Comparison of ENCODE assay signal across 11 cellular contexts in genomic region chr5:119389288-119390065, GRCh38. TPM values are rescaled to one million over a fixed set of nuclear protein-coding genes. Genes with fewer than 3 reads are reported as not detected.
DNase-seq lines count a peak whose midpoint lies in the region; ATAC-seq and TF ChIP-seq lines count a peak whose summit lies in the region.
"Had no signal": no experiment of that assay in that cellular context is flagged by ENCODE, and none has a peak within 500 bp of the region (broad histone marks: within the 10 kb centered on the region; RNA-seq: fewer than 3 reads in every experiment).

No MANE protein-coding gene starts in this region.

- no peak for DNase-seq in activated T-cell treated with anti-CD3 and anti-CD28 coated beads, Interleukin-2, amount 50 U/mL, for 4 hours
- DNase-seq in activated T-cell treated with anti-CD3 and anti-CD28 coated beads for 4 hours (no peak), left lung (no peak), type B pancreatic cell (ENCODE audit: extremely low spot score, unreplicated experiment) (no peak), HuH-7 (ENCODE audit: low spot score) (no peak), NCI-H187 (lab: John Stamatoyannopoulos, UW) (no peak)
- DNase-seq in activated CD8-positive, alpha-beta T cell treated with anti-CD3 and anti-CD28 coated beads for 36 hours: no peak
- DNase-seq: activated CD4-positive, CD25-positive, alpha-beta regulatory T cell treated with anti-CD3 and anti-CD28 coated beads, Interleukin-2, amount 50 U/mL, for 72 hours; mesendoderm; NCI-H446 treated with DMSO at 0.1 percent for 48 hours had no signal

- POLR2A ChIA-PET in activated CD8-positive, alpha-beta T cell treated with anti-CD3 and anti-CD28 coated beads for 36 hours (lab: Charles Lee): interaction anchor here (1.1 to 2.7 kb wide), 4 partner anchors 9 to 55 kb away, joined by 4 to 14 read pairs (median 6); no protein-coding TSS in a partner anchor

- H3K4me1 ChIP-seq in left lung: peaks cover 9 to 73% of the 10 kb centered on the region in 2 donors

- peaks cover 0 to 7% of the 10 kb centered on the region in 2 donors for H3K36me3 ChIP-seq in left lung

- no peaks in the 10 kb centered on the region for H3K9me3 Mint-ChIP-seq in activated T-cell treated with anti-CD3 and anti-CD28 coated beads, Interleukin-2, amount 50 U/mL, for 4 hours
- no peaks in the 10 kb centered on the region for H3K9me3 Mint-ChIP-seq in activated CD8-positive, alpha-beta T cell treated with anti-CD3 and anti-CD28 coated beads for 36 hours
- H3K9me3 Mint-ChIP-seq in type B pancreatic cell: no peaks in the 10 kb centered on the region

- CTCF ChIA-PET in activated CD8-positive, alpha-beta T cell treated with anti-CD3 and anti-CD28 coated beads for 36 hours (lab: Charles Lee): interaction anchor here (0.7 to 1.6 kb wide), 8 partner anchors 10 to 402 kb away, joined by 3 to 4 read pairs (median 3); no protein-coding TSS in a partner anchor

- H3K27ac Mint-ChIP-seq in activated CD8-positive, alpha-beta T cell treated with anti-CD3 and anti-CD28 coated beads for 36 hours: peak overlapping the region; percentile 86
- no peak overlapping the region for H3K27ac Mint-ChIP-seq in type B pancreatic cell

- intact Hi-C loops in activated CD8-positive, alpha-beta T cell treated with anti-CD3 and anti-CD28 coated beads for 36 hours (cut with micrococcal nuclease): no loop called here
- intact Hi-C loops in left lung (cut with DNase I): no loop called here

- H3K9me3 ChIP-seq in left lung: no peaks in the 10 kb centered on the region

- no peak for TF ChIP-seq CTCF in activated CD8-positive, alpha-beta T cell treated with anti-CD3 and anti-CD28 coated beads for 36 hours (IDR thresholded peaks at IDR 0.05)
- TF ChIP-seq CTCF in left lung (IDR thresholded peaks at IDR 0.05): no peak
- no peak for TF ChIP-seq CTCF in type B pancreatic cell (conservative IDR thresholded peaks at IDR 0.05)

- H3K27me3 ChIP-seq in left lung: no peaks in the 10 kb centered on the region

- H3K27ac ChIP-seq in left lung: peak overlapping the region; percentile 39 to 61

- H3K4me3 ChIP-seq in left lung: no peak overlapping the region

- H3K4me3 Mint-ChIP-seq in activated T-cell treated with anti-CD3 and anti-CD28 coated beads, Interleukin-2, amount 50 U/mL, for 4 hours: peak overlapping the region; percentile 12
- no peak overlapping the region for H3K4me3 Mint-ChIP-seq in activated CD8-positive, alpha-beta T cell treated with anti-CD3 and anti-CD28 coated beads for 36 hours
- peak overlapping the region; percentile 26 for H3K4me3 Mint-ChIP-seq in type B pancreatic cell

- H3K27me3 Mint-ChIP-seq in activated T-cell treated with anti-CD3 and anti-CD28 coated beads, Interleukin-2, amount 50 U/mL, for 4 hours (ENCODE audit: low read depth): no peaks in the 10 kb centered on the region
- H3K27me3 Mint-ChIP-seq in activated CD8-positive, alpha-beta T cell treated with anti-CD3 and anti-CD28 coated beads for 36 hours: no peaks in the 10 kb centered on the region
- no peaks in the 10 kb centered on the region for H3K27me3 Mint-ChIP-seq in type B pancreatic cell

- peaks cover 91% of the 10 kb centered on the region for H3K4me1 Mint-ChIP-seq in activated T-cell treated with anti-CD3 and anti-CD28 coated beads, Interleukin-2, amount 50 U/mL, for 4 hours (ENCODE audit: low read depth)
- H3K4me1 Mint-ChIP-seq in activated CD8-positive, alpha-beta T cell treated with anti-CD3 and anti-CD28 coated beads for 36 hours (ENCODE audit: low read depth): peaks cover 89% of the 10 kb centered on the region
- H3K4me1 Mint-ChIP-seq in type B pancreatic cell (ENCODE audit: unreplicated experiment): peaks cover 40% of the 10 kb centered on the region

- peaks cover 67% of the 10 kb centered on the region for H3K36me3 Mint-ChIP-seq in activated T-cell treated with anti-CD3 and anti-CD28 coated beads, Interleukin-2, amount 50 U/mL, for 4 hours (ENCODE audit: insufficient read depth)
- peaks cover 76% of the 10 kb centered on the region for H3K36me3 Mint-ChIP-seq in activated CD8-positive, alpha-beta T cell treated with anti-CD3 and anti-CD28 coated beads for 36 hours (ENCODE audit: low read depth)
- peaks cover 19% of the 10 kb centered on the region for H3K36me3 Mint-ChIP-seq in type B pancreatic cell

- ATAC-seq in activated T-cell treated with anti-CD3 and anti-CD28 coated beads, Interleukin-2, amount 50 U/mL, for 4 hours: peak; percentile 13 to 19
- peak; percentile 40 for ATAC-seq in activated CD8-positive, alpha-beta T cell treated with anti-CD3 and anti-CD28 coated beads for 36 hours
- peak; percentile 36 for ATAC-seq in left lung
- ATAC-seq in GM18502 (IDR thresholded peaks at IDR 0.05; ENCODE audit: poor library complexity, unreplicated experiment): no peak

RNA-seq across cellular contexts. Expression of gene TNFAIP8, which starts 33.7 kb away (rescaled TPM):
- total RNA-seq in activated T-cell treated with anti-CD3 and anti-CD28 coated beads, Interleukin-2, amount 50 U/mL, for 4 hours: 100 to 1,000 TPM; 275 to 314 (median 282) TPM
- 100 to 1,000 TPM; 135 to 141 TPM for total RNA-seq in activated CD8-positive, alpha-beta T cell treated with anti-CD3 and anti-CD28 coated beads for 36 hours
- 10 to 100 TPM; 15.6 to 30.1 TPM for total RNA-seq in left lung
- 11.8 and 17.3 TPM in 2 replicates for total RNA-seq in type B pancreatic cell (ENCODE audit: low replicate concordance)
